Comparison of ENCODE assay signal across 8 cellular contexts in genomic region chr1:9078035-9078948, GRCh38. TPM values are rescaled to one million over a fixed set of nuclear protein-coding genes. Genes with fewer than 3 reads are reported as not detected.
DNase-seq lines count a peak whose midpoint lies in the region; ATAC-seq and TF ChIP-seq lines count a peak whose summit lies in the region.

No MANE protein-coding gene starts in this region.

- DNase-seq in CD1c-positive myeloid dendritic cell (ENCODE audit: extremely low spot score) (peak; percentile 47), PC-3 (peak; percentile 70), fibroblast of mammary gland (ENCODE audit: low read depth) (peak; percentile 78), A673 (ENCODE audit: low spot score) (no peak), AG08395 (ENCODE audit: low spot score) (no peak), NCI-H345 treated with DMSO at 0.1 percent for 48 hours (lab: John Stamatoyannopoulos, UW; ENCODE audit: unreplicated experiment) (no peak)
- no peak for DNase-seq in effector memory CD8-positive, alpha-beta T cell

- BruUV-seq in PC-3 (replicated peaks; lab: Mats Ljungman, UMichigan) (no TSS peak), A673 (replicated peaks; lab: Mats Ljungman, UMichigan) (no TSS peak)

- H3K9me3 Mint-ChIP-seq in effector memory CD8-positive, alpha-beta T cell = no peaks in the 10 kb centered on the region

- TF ChIP-seq CTCF in PC-3 (conservative IDR thresholded peaks at IDR 0.05; ENCODE audit: low read depth, low read length) = no peak
- TF ChIP-seq CTCF in fibroblast of mammary gland (conservative IDR thresholded peaks at IDR 0.05; ENCODE audit: control insufficient read depth, insufficient read depth, low read depth, low read length) = no peak
- no peak for TF ChIP-seq CTCF in A673 (conservative IDR thresholded peaks at IDR 0.05; ENCODE audit: low read depth, low read length)

- H3K36me3 ChIP-seq in PC-3 (ENCODE audit: low read depth, low read length) (no peaks in the 10 kb centered on the region), A673 (ENCODE audit: insufficient read depth, low read length, poor library complexity, severe bottlenecking) (no peaks in the 10 kb centered on the region)

- intact Hi-C loops in PC-3 (cut with micrococcal nuclease) = no loop called here
- intact Hi-C loops in A673 (cut with micrococcal nuclease; ENCODE audit: unreplicated experiment) = no loop called here

- H3K9ac ChIP-seq in PC-3 (ENCODE audit: low read length) = peak overlapping the region; percentile 41; the same call in 1 of the 2 replicates

- H3K27ac ChIP-seq in PC-3 (ENCODE audit: low read length) (peak overlapping the region; percentile 66), A673 (ENCODE audit: low read depth, low read length, poor library complexity, severe bottlenecking) (no peak overlapping the region)

- H3K27ac Mint-ChIP-seq in effector memory CD8-positive, alpha-beta T cell = no peak overlapping the region

- ATAC-seq in GM21786 (IDR thresholded peaks at IDR 0.05; ENCODE audit: unreplicated experiment) (peak; percentile 46), PC-3 (peak; percentile 44)
- no peak for ATAC-seq in effector memory CD8-positive, alpha-beta T cell (replicated peaks)

- no peak overlapping the region; the same call in 1 of the 2 replicates for H3K4me2 ChIP-seq in PC-3 (ENCODE audit: low read length)

- POLR2A ChIA-PET in PC-3 (lab: Charles Lee; ENCODE audit: unreplicated experiment) (no interaction called here), A673 (lab: Charles Lee; ENCODE audit: low non-redundant PET) (no interaction called here)

- CTCF ChIA-PET in PC-3 (lab: Charles Lee) (no interaction called here), A673 (lab: Charles Lee) (no interaction called here)

- no peaks in the 10 kb centered on the region for H3K9me2 ChIP-seq in PC-3 (replicated peaks; ENCODE audit: low read length)

- H3K79me2 ChIP-seq in PC-3 (ENCODE audit: low read length) = no peaks in the 10 kb centered on the region

- no peaks in the 10 kb centered on the region for H4K20me1 ChIP-seq in PC-3 (ENCODE audit: low read length)

- peak overlapping the region; percentile 19; the same call in 1 of the 2 replicates for H2AFZ ChIP-seq in PC-3 (ENCODE audit: low read length)

- H3K4me3 ChIP-seq in PC-3 (ENCODE audit: low read length) = no peak overlapping the region
- no peak overlapping the region for H3K4me3 ChIP-seq in fibroblast of mammary gland (ENCODE audit: control insufficient read depth, low read depth, low read length)
- H3K4me3 ChIP-seq in A673 (ENCODE audit: low read depth, low read length, poor library complexity, severe bottlenecking) = no peak overlapping the region

- H3K9me3 ChIP-seq in PC-3 (ENCODE audit: low read length) (no peaks in the 10 kb centered on the region), A673 (ENCODE audit: low read depth, low read length, poor library complexity, severe bottlenecking) (no peaks in the 10 kb centered on the region)

- H3K4me1 ChIP-seq in PC-3 (ENCODE audit: insufficient read depth, low read length) (peaks cover 36% of the 10 kb centered on the region), A673 (ENCODE audit: insufficient read depth, low read length, poor library complexity, severe bottlenecking) (no peaks in the 10 kb centered on the region)

- H3K27me3 ChIP-seq in PC-3 (ENCODE audit: low read length) = no peaks in the 10 kb centered on the region
- no peaks in the 10 kb centered on the region for H3K27me3 ChIP-seq in A673 (replicated peaks; ENCODE audit: insufficient read depth, low read depth, low read length, poor library complexity)

- H3K4me1 Mint-ChIP-seq in effector memory CD8-positive, alpha-beta T cell (ENCODE audit: low read depth in 2 of 2) = peaks cover 8 to 11% of the 10 kb centered on the region in 2 donors

- peaks cover 32 to 49% of the 10 kb centered on the region in 2 donors for H3K27me3 Mint-ChIP-seq in effector memory CD8-positive, alpha-beta T cell

- H3K4me3 Mint-ChIP-seq in effector memory CD8-positive, alpha-beta T cell = no peak overlapping the region

- peaks cover 4% of the 10 kb centered on the region for H3F3A ChIP-seq in PC-3 (ENCODE audit: low read length, unreplicated experiment)

- H3K36me3 Mint-ChIP-seq in effector memory CD8-positive, alpha-beta T cell (ENCODE audit: insufficient read depth) = no peaks in the 10 kb centered on the region

RNA-seq across cellular contexts. Expression of gene SLC2A5, which starts 8.9 kb away (rescaled TPM):
- total RNA-seq in PC-3 (2014; rRNA removed) = not detected in 2 replicates
- total RNA-seq in A673 (2021) = not detected in 2 replicates

RNA-seq across cellular contexts. Expression of gene GPR157, which starts 50.6 kb away (rescaled TPM):
- 7.3 and 7.9 TPM in 2 replicates for total RNA-seq in PC-3 (2014; rRNA removed)
- total RNA-seq in A673 (2021) = 0.34 and 0.87 TPM in 2 replicates

RNA-seq across cellular contexts. Expression of gene SLC2A7, which starts 52.1 kb away (rescaled TPM):
- total RNA-seq in PC-3 (2014; rRNA removed) = not detected in 2 replicates
- total RNA-seq in A673 (2021) = not detected in 2 replicates

Comparison
In these comparisons a context has a peak if more than half of its experiments do, and no peak if none do; other contexts are left out.
1. DNase-seq: peak in CD1c-positive myeloid dendritic cell (single experiment), PC-3 (single experiment) and fibroblast of mammary gland (single experiment); none in effector memory CD8-positive, alpha-beta T cell (0 of 3), A673 (single experiment), AG08395 (single experiment) and NCI-H345 treated with DMSO at 0.1 percent for 48 hours (single experiment).